14 cellular contexts compared by ENCODE assay signal in genomic region chr6:79420054-79420453, GRCh38.
A peak's percentile ranks its signal among the peaks of the same experiment; 100 is the strongest.
DNase-seq lines count a peak whose midpoint lies in the region; ATAC-seq lines count a peak whose summit lies in the region.
"Had no signal": no experiment of that assay in that cellular context is flagged by ENCODE, and none has a peak within 500 bp of the region (broad histone marks: within the 10 kb centered on the region; RNA-seq: fewer than 3 reads in every experiment).

No MANE protein-coding gene starts in this region.

- peak overlapping the region; percentile 77 for H3K27ac ChIP-seq in substantia nigra (ENCODE audit: low read depth, low read length, poor library complexity, severe bottlenecking)

- H3K9me3 ChIP-seq in endocrine pancreas (ENCODE audit: control insufficient read depth, low read length): no peaks in the 10 kb centered on the region

- peaks cover 14% of the 10 kb centered on the region for H3K4me1 ChIP-seq in endocrine pancreas (ENCODE audit: control insufficient read depth, insufficient read depth, low read length)

- H3K4me3 ChIP-seq in endocrine pancreas (ENCODE audit: control insufficient read depth, insufficient read depth, low read length): peak overlapping the region; percentile 39

- no peaks in the 10 kb centered on the region for H3K36me3 ChIP-seq in endocrine pancreas (ENCODE audit: control insufficient read depth, insufficient read depth, low read length)

- H3K27me3 ChIP-seq in endocrine pancreas (ENCODE audit: control insufficient read depth, insufficient read depth, low read length): no peaks in the 10 kb centered on the region

- H3K9ac ChIP-seq in endocrine pancreas (ENCODE audit: control insufficient read depth, insufficient read depth, low read length): no peak overlapping the region

- ATAC-seq in HG03095 (IDR thresholded peaks at IDR 0.05; ENCODE audit: unreplicated experiment): no peak
- ATAC-seq: left colon had no signal

- peak; percentile 39 for DNase-seq in NCI-H510A treated with DMSO at 0.1 percent for 48 hours (lab: John Stamatoyannopoulos, UW)
- no peak for DNase-seq in NCI-H510A (lab: John Stamatoyannopoulos, UW)
- DNase-seq in NCI-H146 treated with DMSO at 0.1 percent for 48 hours (lab: John Stamatoyannopoulos, UW; ENCODE audit: unreplicated experiment): peak; percentile 56
- DNase-seq in substantia nigra (lab: John Stamatoyannopoulos, UW): peak in 1 of 49 donors; percentile 16
- no peak for DNase-seq in T1000 (lab: John Stamatoyannopoulos, UW)
- DNase-seq in NCI-H2029 treated with DMSO at 0.1 percent for 48 hours (lab: John Stamatoyannopoulos, UW): no peak
- DNase-seq: cortex of kidney; left colon; NCI-H1694 treated with DMSO at 0.1 percent for 48 hours; nephron progenitor cell; stimulated activated CD4-positive, alpha-beta T cell treated with anti-CD3 and anti-CD28 coated beads, Interleukin-12 subunit alpha, Interleukin-12 subunit beta, amount 100 ng/mL, for 4 hours; stimulated activated CD8-positive, alpha-beta memory T cell treated with anti-CD3 and anti-CD28 coated beads, Interleukin-4, amount 100 ng/mL, for 48 hours had no signal

Comparison
In these comparisons a context has a peak if more than half of its experiments do, and no peak if none do; other contexts are left out.
1. DNase-seq: peak in NCI-H510A treated with DMSO at 0.1 percent for 48 hours (single experiment) and NCI-H146 treated with DMSO at 0.1 percent for 48 hours (single experiment); none in NCI-H510A (single experiment), T1000 (single experiment) and NCI-H2029 treated with DMSO at 0.1 percent for 48 hours (single experiment).